Comparison of ENCODE assay signal across 27 cellular contexts in genomic region chr1:226095286-226095685, GRCh38.
"Had no signal": no experiment of that assay in that cellular context is flagged by ENCODE, and none has a peak within 500 bp of the region (broad histone marks: within the 10 kb centered on the region; RNA-seq: fewer than 3 reads in every experiment).

No MANE protein-coding gene starts in this region.

- H3K36me3 ChIP-seq: ascending aorta, WERI-Rb-1 had no signal

- H3K4me3 ChIP-seq: ascending aorta, body of pancreas, SK-N-MC had no signal

- FAIRE-seq: bronchial epithelial cell had no signal

- H3K27me3 ChIP-seq: ascending aorta, body of pancreas had no signal

- ATAC-seq: activated CD4-positive, alpha-beta T cell treated with anti-CD3 and anti-CD28 coated beads for 36 hours; activated naive CD4-positive, alpha-beta T cell treated with anti-CD3 and anti-CD28 coated beads, Interleukin-2, amount 50 U/mL, for 72 hours; activated naive CD8-positive, alpha-beta T cell treated with anti-CD3 and anti-CD28 coated beads, Interleukin-2, amount 50 U/mL, for 24 hours; body of pancreas; Right ventricle myocardium inferior; T-cell had no signal

- H3K27ac ChIP-seq: ascending aorta, body of pancreas, SK-N-MC, WERI-Rb-1 had no signal

- DNase-seq: activated CD4-positive, alpha-beta memory T cell treated with anti-CD3 and anti-CD28 coated beads, Interleukin-2, amount 10 ng/mL, durations not matched to agents 7 days and 5 days; activated CD4-positive, alpha-beta T cell treated with anti-CD3 and anti-CD28 coated beads for 36 hours; activated CD4-positive, alpha-beta T cell treated with anti-CD3 and anti-CD28 coated beads, Interleukin-2, amount 50 U/mL, for 1 hour; activated naive CD4-positive, alpha-beta T cell treated with Interleukin-2 at 50 U/mL for 16 hours; activated naive CD8-positive, alpha-beta T cell treated with anti-CD3 and anti-CD28 coated beads, Interleukin-2, amount 50 U/mL, for 24 hours; activated T-cell treated with anti-CD3 and anti-CD28 coated beads for 4 hours; amniotic stem cell; body of pancreas; KG1; NCI-H1048; NCI-H146; NCI-H1930; NCI-H2171; NCI-H226; NCI-H510A; NCI-H526 treated with DMSO at 0.1 percent for 48 hours; NCI-H82; RPMI8226; T-cell; T-helper 2 cell; T1000; WERI-Rb-1 had no signal

- H3K9me3 ChIP-seq: ascending aorta, body of pancreas had no signal

- H3K4me1 ChIP-seq: ascending aorta had no signal
